ENCODE assay signal across 19 cellular contexts in genomic region chr7:139886206-139886605, GRCh38. TPM values are rescaled to one million over a fixed set of nuclear protein-coding genes. Genes with fewer than 3 reads are reported as not detected.
DNase-seq lines count a peak whose midpoint lies in the region; ATAC-seq and TF ChIP-seq lines count a peak whose summit lies in the region.
"Had no signal": no experiment of that assay in that cellular context is flagged by ENCODE, and none has a peak within 500 bp of the region (broad histone marks: within the 10 kb centered on the region; RNA-seq: fewer than 3 reads in every experiment).

No MANE protein-coding gene starts in this region.

- H3K9me3 ChIP-seq in lower lobe of right lung (no peaks in the 10 kb centered on the region), thyroid gland (no peaks in the 10 kb centered on the region)
- H3K9me3 ChIP-seq: Caco-2, prostate gland, uterus had no signal

- DNase-seq in AG10803 (ENCODE audit: low read depth) (peak; percentile 13), SW480 (ENCODE audit: low spot score) (peak; percentile 16), lower lobe of right lung (no peak), thyroid gland (no peak), substantia nigra (lab: John Stamatoyannopoulos, UW) (no peak), anterior cingulate cortex (lab: John Stamatoyannopoulos, UW) (no peak), putamen (ENCODE audit: low spot score) (no peak)
- peak; percentile 11 for DNase-seq in Jurkat, Clone E6-1 (ENCODE audit: low read depth, low spot score)
- DNase-seq: activated T-cell treated with anti-CD3 and anti-CD28 coated beads, Interleukin-2, amount 50 U/mL, for 1 hour; Caco-2; glutamatergic neuron; H7; NCI-H1436 treated with DMSO at 0.1 percent for 48 hours; NCI-H510A; stimulated activated CD4-positive, alpha-beta T cell treated with anti-CD3 and anti-CD28 coated beads, Interleukin-2, amount 100 ng/mL, for 48 hours; T-helper 1 cell; uterus had no signal

- TF ChIP-seq CTCF in AG10803 (conservative IDR thresholded peaks at IDR 0.05; ENCODE audit: low read length) (no peak), lower lobe of right lung (IDR thresholded peaks at IDR 0.05) (no peak), thyroid gland (IDR thresholded peaks at IDR 0.05) (no peak)

- H3K4me3 ChIP-seq in AG10803 (ENCODE audit: low read length) (no peak overlapping the region), lower lobe of right lung (no peak overlapping the region), thyroid gland (replicated peaks in 1 of 3) (no peak overlapping the region)
- no peak overlapping the region for H3K4me3 ChIP-seq in Jurkat, Clone E6-1 (ENCODE audit: low read length)
- H3K4me3 ChIP-seq: K562, prostate gland, uterus had no signal

- peak; percentile 69 to 79 for ATAC-seq in lower lobe of right lung
- ATAC-seq: K562 had no signal

- no peak for TF ChIP-seq POLR2A in thyroid gland (IDR thresholded peaks at IDR 0.05)

- H3K27ac ChIP-seq in lower lobe of right lung (peak overlapping the region; percentile 32), thyroid gland (no peak overlapping the region), substantia nigra (ENCODE audit: low read depth, low read length, poor library complexity, severe bottlenecking) (no peak overlapping the region)
- H3K27ac ChIP-seq: prostate gland, uterus had no signal

- intact Hi-C loops in lower lobe of right lung (cut with DNase I): no loop called here
- intact Hi-C loops in thyroid gland (cut with DNase I): no loop called here

- no peaks in the 10 kb centered on the region for H3K27me3 ChIP-seq in lower lobe of right lung (ENCODE audit: low read depth)
- H3K27me3 ChIP-seq in thyroid gland: no peaks in the 10 kb centered on the region
- H3K27me3 ChIP-seq: uterus had no signal

- 69 to 72% methylated on average over 2 of the region's 2 CpGs for WGBS in thyroid gland, 2 donors

- H3K4me1 ChIP-seq in lower lobe of right lung (peaks cover 6% of the 10 kb centered on the region), thyroid gland (no peaks in the 10 kb centered on the region)
- H3K4me1 ChIP-seq: Caco-2, prostate gland, uterus had no signal

- H3K36me3 ChIP-seq in lower lobe of right lung: no peaks in the 10 kb centered on the region
- no peaks in the 10 kb centered on the region for H3K36me3 ChIP-seq in thyroid gland
- H3K36me3 ChIP-seq: prostate gland, uterus had no signal

RNA-seq across cellular contexts. Expression of gene TBXAS1, which starts 57.1 kb away (rescaled TPM):
- polyA plus RNA-seq in Jurkat, Clone E6-1 (2012; ENCODE audit: insufficient read depth, insufficient read length): 3.5 TPM
- 92.6 TPM for total RNA-seq in lower lobe of right lung
- 10 to 100 TPM in 2 of 4 donors, 1 to 10 TPM in 2; 5.1 to 13.2 (median 8.7) TPM for total RNA-seq in thyroid gland

Comparison
In these comparisons a context has a peak if more than half of its experiments do, and no peak if none do; other contexts are left out.
1. DNase-seq: peak in AG10803 (single experiment), Jurkat, Clone E6-1 (single experiment) and SW480 (single experiment); none in lower lobe of right lung (single experiment), thyroid gland (0 of 2), substantia nigra (0 of 49), anterior cingulate cortex (0 of 58) and putamen (single experiment).